1 cellular context compared by ENCODE assay signal in genomic region chr10:7445474-7446135, GRCh38.
TF ChIP-seq lines count a peak whose summit lies in the region.

No MANE protein-coding gene starts in this region.

TF ChIP-seq in GM23338, 12 proteins besides CTCF, POLR2A, EP300 and RAD21 (continued from another document):
- TF ChIP-seq REST (IDR thresholded peaks at IDR 0.05; ENCODE audit: unreplicated experiment) (no peak), EZH2phosphoT487 (IDR thresholded peaks at IDR 0.05; ENCODE audit: unreplicated experiment) (no peak), POLR2AphosphoS5 (IDR thresholded peaks at IDR 0.05; ENCODE audit: low read depth) (no peak), JUNB (IDR thresholded peaks at IDR 0.05; ENCODE audit: unreplicated experiment) (no peak), EZH2 (IDR thresholded peaks at IDR 0.05; ENCODE audit: low read depth, unreplicated experiment) (no peak), ETS1 (IDR thresholded peaks at IDR 0.05) (no peak)
